In genomic region chr2:231391981-231392380, GRCh38 we compare ENCODE assay signal across 18 cellular contexts. TPM values are rescaled to one million over a fixed set of nuclear protein-coding genes. Genes with fewer than 3 reads are reported as not detected.
DNase-seq lines count a peak whose midpoint lies in the region; ATAC-seq, FAIRE-seq and TF ChIP-seq lines count a peak whose summit lies in the region.
"Had no signal": no experiment of that assay in that cellular context is flagged by ENCODE, and none has a peak within 500 bp of the region (broad histone marks: within the 10 kb centered on the region; RNA-seq: fewer than 3 reads in every experiment).

No MANE protein-coding gene starts in this region.

- H3K4me3 ChIP-seq in OCI-LY7 (ENCODE audit: low read depth, low read length, poor library complexity, severe bottlenecking) = peak overlapping the region; percentile 79
- no peak overlapping the region for H3K4me3 ChIP-seq in mesendoderm (ENCODE audit: low read length)
- H3K4me3 ChIP-seq: ascending aorta, tibial nerve had no signal

- H2BK5ac ChIP-seq in mesendoderm (ENCODE audit: low read length) = no peak overlapping the region

- CTCF ChIA-PET in OCI-LY7 (lab: Charles Lee; ENCODE audit: unreplicated experiment) = no interaction called here

- WGBS in mesendoderm (ENCODE audit: extremely low coverage, insufficient coverage, low lambda C conversion rate) = no CpG with 5 or more reads among the region's 7 CpGs

- H3K9me3 ChIP-seq in OCI-LY7 (ENCODE audit: low read length) = no peaks in the 10 kb centered on the region
- H3K9me3 ChIP-seq: ascending aorta, tibial nerve had no signal

- H3K4me1 ChIP-seq in OCI-LY7 (ENCODE audit: insufficient read depth, low read length, poor library complexity, severe bottlenecking) (peaks cover 50% of the 10 kb centered on the region), mesendoderm (ENCODE audit: control insufficient read depth, low read depth, low read length) (peaks cover 6% of the 10 kb centered on the region)

- no peaks in the 10 kb centered on the region for H3K9me2 ChIP-seq in OCI-LY7 (ENCODE audit: insufficient read depth, low read length)

- intact Hi-C loops in OCI-LY7 (cut with micrococcal nuclease; ENCODE audit: unreplicated experiment) = loop anchor here (5.0 to 10.0 kb wide), 2 partner anchors 80 to 283 kb away; no protein-coding TSS in a partner anchor

- H2BK15ac ChIP-seq in mesendoderm (replicated peaks; ENCODE audit: low read depth) = no peak overlapping the region

- H2AFZ ChIP-seq in OCI-LY7 (ENCODE audit: low read length) = peak overlapping the region; percentile 16; the same call in 1 of the 2 replicates

- H2AK5ac ChIP-seq in mesendoderm (ENCODE audit: low read length) = no peak overlapping the region

- no peak overlapping the region for H4K8ac ChIP-seq in mesendoderm (ENCODE audit: low read depth, low read length)

- no peaks in the 10 kb centered on the region for H3K27me3 ChIP-seq in mesendoderm (ENCODE audit: insufficient read depth, low read length, poor library complexity)
- H3K27me3 ChIP-seq: ascending aorta had no signal

- H3K27me3 Mint-ChIP-seq in activated T-cell treated with anti-CD3 and anti-CD28 coated beads, Interleukin-2, amount 50 U/mL, for 4 hours (ENCODE audit: low read depth) = peaks cover 38% of the 10 kb centered on the region

- peak; percentile 83 for FAIRE-seq in GM12891 (lab: Jason Lieb, UNC)
- FAIRE-seq: H54 had no signal

- H3K36me3 ChIP-seq in OCI-LY7 (ENCODE audit: insufficient read depth, low read length) (no peaks in the 10 kb centered on the region), mesendoderm (ENCODE audit: control insufficient read depth, insufficient read depth, low read length) (no peaks in the 10 kb centered on the region)
- H3K36me3 ChIP-seq: ascending aorta, tibial nerve had no signal

- H3K18ac ChIP-seq in mesendoderm (ENCODE audit: low read length) = no peak overlapping the region

- peaks cover 2% of the 10 kb centered on the region for H3K79me1 ChIP-seq in mesendoderm (ENCODE audit: low read length)

- H3K79me2 ChIP-seq in OCI-LY7 (ENCODE audit: insufficient read depth, low read depth, low read length) (no peaks in the 10 kb centered on the region), mesendoderm (ENCODE audit: control insufficient read depth, insufficient read depth, low read length) (peaks cover 11% of the 10 kb centered on the region)

- H2BK120ac ChIP-seq in mesendoderm (ENCODE audit: low read depth, low read length) = no peak overlapping the region

- peak overlapping the region; percentile 37 for H3K56ac ChIP-seq in mesendoderm (ENCODE audit: low read length)

- H3K23ac ChIP-seq in mesendoderm (ENCODE audit: low read length) = no peak overlapping the region

- BruUV-seq in OCI-LY7 (replicated peaks; lab: Mats Ljungman, UMichigan) = no TSS peak

- no peak overlapping the region for H3K4me3 Mint-ChIP-seq in activated T-cell treated with anti-CD3 and anti-CD28 coated beads, Interleukin-2, amount 50 U/mL, for 4 hours

- H3K4me2 ChIP-seq in OCI-LY7 (ENCODE audit: low read length) = peak overlapping the region; percentile 96
- H3K4me2 ChIP-seq in mesendoderm (ENCODE audit: low read length) = no peak overlapping the region

- peaks cover 27% of the 10 kb centered on the region for H3K4me1 Mint-ChIP-seq in activated T-cell treated with anti-CD3 and anti-CD28 coated beads, Interleukin-2, amount 50 U/mL, for 4 hours (ENCODE audit: low read depth)

- no peak overlapping the region for H3K9ac ChIP-seq in mesendoderm (ENCODE audit: low read length)

- no peak overlapping the region for H4K5ac ChIP-seq in mesendoderm (ENCODE audit: low read length)

- POLR2A ChIA-PET in OCI-LY7 (lab: Charles Lee) = interaction anchor here (0.7 to 3.5 kb wide), 4 partner anchors 33 to 165 kb away, joined by 3 to 15 read pairs (median 4); partner anchors contain the start of gene NCL

- no peaks in the 10 kb centered on the region for H3K36me3 Mint-ChIP-seq in activated T-cell treated with anti-CD3 and anti-CD28 coated beads, Interleukin-2, amount 50 U/mL, for 4 hours (ENCODE audit: insufficient read depth)

- no peak overlapping the region for H3K4ac ChIP-seq in mesendoderm (ENCODE audit: low read depth, low read length)

- peak; percentile 19 for DNase-seq in GM12891 (ENCODE audit: insufficient read length, low spot score)
- DNase-seq in OCI-LY7 (ENCODE audit: low spot score) = peak; percentile 64
- no peak for DNase-seq in mesendoderm
- no peak for DNase-seq in NCI-H774 (lab: John Stamatoyannopoulos, UW)
- no peak for DNase-seq in activated CD8-positive, alpha-beta memory T cell treated with anti-CD3 and anti-CD28 coated beads for 24 hours
- no peak for DNase-seq in stimulated activated CD8-positive, alpha-beta memory T cell treated with anti-CD3 and anti-CD28 coated beads, Interleukin-4, amount 100 ng/mL, for 48 hours
- no peak for DNase-seq in activated T-cell treated with anti-CD3 and anti-CD28 coated beads, Interleukin-2, amount 50 U/mL, for 4 hours
- DNase-seq: activated CD4-positive, alpha-beta T cell treated with anti-CD3 and anti-CD28 coated beads for 4 hours; activated T-cell treated with anti-CD3 and anti-CD28 coated beads, Interleukin-2, amount 50 U/mL, for 48 hours; C1 segment of cervical spinal cord; KG1; left colon; NCI-H446 had no signal

- H4K20me1 ChIP-seq in OCI-LY7 (ENCODE audit: insufficient read depth, low read length) = no peaks in the 10 kb centered on the region

- peak; percentile 19 for ATAC-seq in GM21423 (IDR thresholded peaks at IDR 0.05; ENCODE audit: unreplicated experiment)
- ATAC-seq in activated T-cell treated with anti-CD3 and anti-CD28 coated beads, Interleukin-2, amount 50 U/mL, for 4 hours = no peak
- ATAC-seq: left colon had no signal

- TF ChIP-seq CTCF in OCI-LY7 (conservative IDR thresholded peaks at IDR 0.05; ENCODE audit: low read length) = no peak

- no peak for TF ChIP-seq POLR2A in GM12891 (IDR thresholded peaks at IDR 0.05; ENCODE audit: low read depth, low read length)

- H3K27ac ChIP-seq in OCI-LY7 (ENCODE audit: low read depth, low read length, poor library complexity, severe bottlenecking) (peak overlapping the region; percentile 97), mesendoderm (ENCODE audit: low read depth, low read length) (no peak overlapping the region)
- H3K27ac ChIP-seq: ascending aorta, tibial nerve had no signal

- no peaks in the 10 kb centered on the region for H3K9me3 Mint-ChIP-seq in activated T-cell treated with anti-CD3 and anti-CD28 coated beads, Interleukin-2, amount 50 U/mL, for 4 hours

TF ChIP-seq in GM12891, 5 proteins besides CTCF, POLR2A, EP300 and RAD21:
- peak; percentile 18; the same call in 1 of the 2 replicates for TF ChIP-seq POLR2AphosphoS5 (IDR thresholded peaks at IDR 0.05; ENCODE audit: low read depth, low read length)
- TF ChIP-seq TAF1 (IDR thresholded peaks at IDR 0.05; ENCODE audit: low read depth, low read length) = no peak

RNA-seq across cellular contexts. Expression of gene B3GNT7, which starts 3.5 kb away (rescaled TPM):
- polyA plus RNA-seq in GM12891 (2012; ENCODE audit: low read depth, missing spikeins) = 2.8 TPM
- total RNA-seq in OCI-LY7 (2014; rRNA removed; shearing (Covaris generic)) = 4.5 and 7.8 TPM in 2 replicates
- total RNA-seq in OCI-LY7 (2022) = 7.4 and 8.7 TPM in 2 replicates
- 121 TPM for polyA plus RNA-seq in mesendoderm (2013, experiment 1 of 2)
- 118 TPM for polyA plus RNA-seq in mesendoderm (2013, experiment 2 of 2)
- under 1 TPM; 0.24 to 0.46 (median 0.40) TPM for total RNA-seq in activated T-cell treated with anti-CD3 and anti-CD28 coated beads, Interleukin-2, amount 50 U/mL, for 4 hours
- total RNA-seq: T-helper 2 cell treated with Interferon-gamma antibody and Interleukin-4, amounts not matched to agents 100 ng/mL and 5 ng/mL, for 36 hours had no signal

Comparison
In these comparisons a context has a peak if more than half of its experiments do, and no peak if none do; other contexts are left out.
1. DNase-seq: peak in GM12891 (single experiment) and OCI-LY7 (single experiment); none in mesendoderm (single experiment), NCI-H774 (single experiment), activated CD8-positive, alpha-beta memory T cell treated with anti-CD3 and anti-CD28 coated beads for 24 hours (single experiment), stimulated activated CD8-positive, alpha-beta memory T cell treated with anti-CD3 and anti-CD28 coated beads, Interleukin-4, amount 100 ng/mL, for 48 hours (single experiment) and activated T-cell treated with anti-CD3 and anti-CD28 coated beads, Interleukin-2, amount 50 U/mL, for 4 hours (single experiment).